11 cellular contexts compared by ENCODE assay signal in genomic region chr5:138975098-138975847, GRCh38.
A peak's percentile ranks its signal among the peaks of the same experiment; 100 is the strongest.
DNase-seq lines count a peak whose midpoint lies in the region; ATAC-seq and TF ChIP-seq lines count a peak whose summit lies in the region.
"Had no signal": no experiment of that assay in that cellular context is flagged by ENCODE, and none has a peak within 500 bp of the region (broad histone marks: within the 10 kb centered on the region; RNA-seq: fewer than 3 reads in every experiment).

No MANE protein-coding gene starts in this region.

- H3K4me3 ChIP-seq in WERI-Rb-1 (ENCODE audit: low read depth, low read length) (no peak overlapping the region), right atrium auricular region (no peak overlapping the region)
- H3K4me3 ChIP-seq: neural progenitor cell had no signal

- H3K4me1 Mint-ChIP-seq in HFFc6 (ENCODE audit: low read depth) = peaks cover 53% of the 10 kb centered on the region

- TF ChIP-seq CTCF in HFFc6 (IDR thresholded peaks at IDR 0.05) = no peak
- no peak for TF ChIP-seq CTCF in WERI-Rb-1 (IDR thresholded peaks at IDR 0.05; ENCODE audit: low read depth, low read length)
- no peak for TF ChIP-seq CTCF in right atrium auricular region (IDR thresholded peaks at IDR 0.05)

- no peaks in the 10 kb centered on the region; the same call in 1 of the 2 replicates for H3K36me3 Mint-ChIP-seq in HFFc6 (ENCODE audit: low read depth)

- peak overlapping the region; percentile 77 for H3K27ac Mint-ChIP-seq in HFFc6

- no peaks in the 10 kb centered on the region for H3K9me3 Mint-ChIP-seq in HFFc6
- H3K9me3 Mint-ChIP-seq: neural progenitor cell had no signal

- no peaks in the 10 kb centered on the region for H3K27me3 ChIP-seq in WERI-Rb-1 (ENCODE audit: insufficient read depth, low read depth, severe bottlenecking)
- no peaks in the 10 kb centered on the region for H3K27me3 ChIP-seq in right atrium auricular region
- H3K27me3 ChIP-seq: neural progenitor cell had no signal

- DNase-seq in HFFc6 (peak; percentile 68), WERI-Rb-1 (no peak), right atrium auricular region (ENCODE audit: low spot score) (peak; percentile 73), smooth muscle cell of the brain vasculature (ENCODE audit: low read depth, low spot score) (peak; percentile 58), middle frontal gyrus (ENCODE audit: extremely low spot score, low spot score) (no peak), NCI-H1105 treated with DMSO at 0.1 percent for 48 hours (lab: John Stamatoyannopoulos, UW) (no peak)
- no peak for DNase-seq in activated naive CD4-positive, alpha-beta T cell treated with anti-CD3 and anti-CD28 coated beads, Interleukin-2, amount 50 U/mL, for 16 hours
- DNase-seq: activated effector memory CD4-positive, alpha-beta T cell treated with Interleukin-2 at 50 U/mL for 16 hours; NCI-H1105 had no signal

- H3K4me1 ChIP-seq in right atrium auricular region = peaks cover 0 to 52% of the 10 kb centered on the region in 2 donors

- H3K36me3 ChIP-seq in WERI-Rb-1 (peaks cover 4% of the 10 kb centered on the region), right atrium auricular region (no peaks in the 10 kb centered on the region)
- H3K36me3 ChIP-seq: neural progenitor cell had no signal

- H3K27ac ChIP-seq in WERI-Rb-1 (peak overlapping the region; percentile 73), right atrium auricular region (peak overlapping the region; percentile 80 to 88)
- H3K27ac ChIP-seq: neural progenitor cell had no signal

- H3K4me3 Mint-ChIP-seq in HFFc6 = peak overlapping the region; percentile 31; the same call in 1 of the 2 replicates
- H3K4me3 Mint-ChIP-seq: neural progenitor cell had no signal

- H3K9me3 ChIP-seq in WERI-Rb-1 (ENCODE audit: severe bottlenecking) = no peaks in the 10 kb centered on the region
- no peaks in the 10 kb centered on the region for H3K9me3 ChIP-seq in right atrium auricular region

- H3K27me3 Mint-ChIP-seq in HFFc6 (ENCODE audit: insufficient read depth) = no peaks in the 10 kb centered on the region; the same call in 1 of the 2 replicates

- no peak for ATAC-seq in GM21447 (IDR thresholded peaks at IDR 0.05; ENCODE audit: unreplicated experiment)

Comparison
In these comparisons a context has a peak if more than half of its experiments do, and no peak if none do; other contexts are left out.
1. DNase-seq: peak in HFFc6 (single experiment), right atrium auricular region (single experiment) and smooth muscle cell of the brain vasculature (single experiment); none in WERI-Rb-1 (single experiment), middle frontal gyrus (single experiment), activated naive CD4-positive, alpha-beta T cell treated with anti-CD3 and anti-CD28 coated beads, Interleukin-2, amount 50 U/mL, for 16 hours (single experiment) and NCI-H1105 treated with DMSO at 0.1 percent for 48 hours (single experiment).